8 cellular contexts compared by ENCODE assay signal in genomic region chr7:136086712-136087111, GRCh38.
DNase-seq lines count a peak whose midpoint lies in the region; ATAC-seq lines count a peak whose summit lies in the region.

No MANE protein-coding gene starts in this region.

- H3K4me3 Mint-ChIP-seq in activated naive CD4-positive, alpha-beta T cell treated with anti-CD3 and anti-CD28 coated beads for 36 hours, result no peak overlapping the region
- no peak overlapping the region for H3K4me3 Mint-ChIP-seq in activated naive CD4-positive, alpha-beta T cell treated with anti-CD3 and anti-CD28 coated beads, Interleukin-2, amount 10 ng/mL, durations not matched to agents 7 days and 5 days
- H3K4me3 Mint-ChIP-seq in stimulated activated naive CD8-positive, alpha-beta T cell treated with anti-CD3 and anti-CD28 coated beads, Interleukin-15, amount 100 ng/mL, for 72 hours, result peak overlapping the region in 1 of 2 donors; percentile 42
- H3K4me3 Mint-ChIP-seq in activated T-helper 1 cell treated with anti-CD3 and anti-CD28 coated beads, Interleukin-12 subunit alpha, Interleukin-12 subunit beta, Interleukin-2, Interleukin-4 antibody, amounts not matched to agents 30 ng/mL and 10 ng/mL and 1 ng/mL, durations not matched to agents 14 hours and 24 hours and 36 hours, result no peak overlapping the region

- ATAC-seq in HG02763 (IDR thresholded peaks at IDR 0.05; ENCODE audit: unreplicated experiment), result peak; percentile 75
- peak; percentile 46 for ATAC-seq in left colon
- peak; percentile 84 for ATAC-seq in stimulated activated naive CD8-positive, alpha-beta T cell treated with anti-CD3 and anti-CD28 coated beads, Interleukin-15, amount 100 ng/mL, for 72 hours

- H3K9me3 Mint-ChIP-seq in activated naive CD4-positive, alpha-beta T cell treated with anti-CD3 and anti-CD28 coated beads for 36 hours, result no peaks in the 10 kb centered on the region
- H3K9me3 Mint-ChIP-seq in activated naive CD4-positive, alpha-beta T cell treated with anti-CD3 and anti-CD28 coated beads, Interleukin-2, amount 10 ng/mL, durations not matched to agents 7 days and 5 days, result peaks cover 5% of the 10 kb centered on the region
- H3K9me3 Mint-ChIP-seq in stimulated activated naive CD8-positive, alpha-beta T cell treated with anti-CD3 and anti-CD28 coated beads, Interleukin-15, amount 100 ng/mL, for 72 hours, result peaks cover 0 to 8% of the 10 kb centered on the region in 2 donors
- no peaks in the 10 kb centered on the region for H3K9me3 Mint-ChIP-seq in activated T-helper 1 cell treated with anti-CD3 and anti-CD28 coated beads, Interleukin-12 subunit alpha, Interleukin-12 subunit beta, Interleukin-2, Interleukin-4 antibody, amounts not matched to agents 30 ng/mL and 10 ng/mL and 1 ng/mL, durations not matched to agents 14 hours and 24 hours and 36 hours

- H3K36me3 Mint-ChIP-seq in activated naive CD4-positive, alpha-beta T cell treated with anti-CD3 and anti-CD28 coated beads for 36 hours (ENCODE audit: low read depth), result no peaks in the 10 kb centered on the region
- H3K36me3 Mint-ChIP-seq in activated naive CD4-positive, alpha-beta T cell treated with anti-CD3 and anti-CD28 coated beads, Interleukin-2, amount 10 ng/mL, durations not matched to agents 7 days and 5 days, result no peaks in the 10 kb centered on the region
- H3K36me3 Mint-ChIP-seq in activated T-helper 1 cell treated with anti-CD3 and anti-CD28 coated beads, Interleukin-12 subunit alpha, Interleukin-12 subunit beta, Interleukin-2, Interleukin-4 antibody, amounts not matched to agents 30 ng/mL and 10 ng/mL and 1 ng/mL, durations not matched to agents 14 hours and 24 hours and 36 hours (ENCODE audit: low read depth), result no peaks in the 10 kb centered on the region

- peak; percentile 24 for DNase-seq in activated naive CD4-positive, alpha-beta T cell treated with anti-CD3 and anti-CD28 coated beads for 36 hours
- no peak for DNase-seq in activated naive CD4-positive, alpha-beta T cell treated with anti-CD3 and anti-CD28 coated beads, Interleukin-2, amount 10 ng/mL, durations not matched to agents 7 days and 5 days
- DNase-seq in NCI-H524 (lab: John Stamatoyannopoulos, UW) (peak; percentile 45 to 52), cerebellar cortex (ENCODE audit: low spot score) (peak; percentile 95), left colon (no peak)
- DNase-seq in stimulated activated naive CD8-positive, alpha-beta T cell treated with anti-CD3 and anti-CD28 coated beads, Interleukin-15, amount 100 ng/mL, for 72 hours, result no peak
- DNase-seq in activated T-helper 1 cell treated with anti-CD3 and anti-CD28 coated beads, Interleukin-12 subunit alpha, Interleukin-12 subunit beta, Interleukin-2, Interleukin-4 antibody, amounts not matched to agents 30 ng/mL and 10 ng/mL and 1 ng/mL, durations not matched to agents 14 hours and 24 hours and 36 hours (ENCODE audit: low spot score), result no peak

- no peak overlapping the region for H3K27ac Mint-ChIP-seq in activated naive CD4-positive, alpha-beta T cell treated with anti-CD3 and anti-CD28 coated beads for 36 hours
- no peak overlapping the region for H3K27ac Mint-ChIP-seq in activated naive CD4-positive, alpha-beta T cell treated with anti-CD3 and anti-CD28 coated beads, Interleukin-2, amount 10 ng/mL, durations not matched to agents 7 days and 5 days
- H3K27ac Mint-ChIP-seq in stimulated activated naive CD8-positive, alpha-beta T cell treated with anti-CD3 and anti-CD28 coated beads, Interleukin-15, amount 100 ng/mL, for 72 hours, result no peak overlapping the region
- H3K27ac Mint-ChIP-seq in activated T-helper 1 cell treated with anti-CD3 and anti-CD28 coated beads, Interleukin-12 subunit alpha, Interleukin-12 subunit beta, Interleukin-2, Interleukin-4 antibody, amounts not matched to agents 30 ng/mL and 10 ng/mL and 1 ng/mL, durations not matched to agents 14 hours and 24 hours and 36 hours, result no peak overlapping the region

- intact Hi-C loops in activated naive CD4-positive, alpha-beta T cell treated with anti-CD3 and anti-CD28 coated beads for 36 hours (cut with micrococcal nuclease), result no loop called here
- intact Hi-C loops in left colon (cut with DNase I, micrococcal nuclease), result no loop called here
- intact Hi-C loops in activated T-helper 1 cell treated with anti-CD3 and anti-CD28 coated beads, Interleukin-12 subunit alpha, Interleukin-12 subunit beta, Interleukin-2, Interleukin-4 antibody, amounts not matched to agents 30 ng/mL and 10 ng/mL and 1 ng/mL, durations not matched to agents 14 hours and 24 hours and 36 hours (cut with micrococcal nuclease), result no loop called here

- CTCF ChIA-PET in activated naive CD4-positive, alpha-beta T cell treated with anti-CD3 and anti-CD28 coated beads for 36 hours (lab: Charles Lee), result no interaction called here
- CTCF ChIA-PET in activated naive CD4-positive, alpha-beta T cell treated with anti-CD3 and anti-CD28 coated beads, Interleukin-2, amount 10 ng/mL, durations not matched to agents 7 days and 5 days (lab: Charles Lee), result no interaction called here

- peaks cover 4% of the 10 kb centered on the region for H3K27me3 Mint-ChIP-seq in activated naive CD4-positive, alpha-beta T cell treated with anti-CD3 and anti-CD28 coated beads for 36 hours (ENCODE audit: low read depth)
- peaks cover 5% of the 10 kb centered on the region for H3K27me3 Mint-ChIP-seq in activated naive CD4-positive, alpha-beta T cell treated with anti-CD3 and anti-CD28 coated beads, Interleukin-2, amount 10 ng/mL, durations not matched to agents 7 days and 5 days
- H3K27me3 Mint-ChIP-seq in stimulated activated naive CD8-positive, alpha-beta T cell treated with anti-CD3 and anti-CD28 coated beads, Interleukin-15, amount 100 ng/mL, for 72 hours, result no peaks in the 10 kb centered on the region
- H3K27me3 Mint-ChIP-seq in activated T-helper 1 cell treated with anti-CD3 and anti-CD28 coated beads, Interleukin-12 subunit alpha, Interleukin-12 subunit beta, Interleukin-2, Interleukin-4 antibody, amounts not matched to agents 30 ng/mL and 10 ng/mL and 1 ng/mL, durations not matched to agents 14 hours and 24 hours and 36 hours (ENCODE audit: insufficient read depth), result no peaks in the 10 kb centered on the region

- H3K4me1 Mint-ChIP-seq in activated naive CD4-positive, alpha-beta T cell treated with anti-CD3 and anti-CD28 coated beads for 36 hours (ENCODE audit: low read depth), result no peaks in the 10 kb centered on the region
- no peaks in the 10 kb centered on the region for H3K4me1 Mint-ChIP-seq in activated naive CD4-positive, alpha-beta T cell treated with anti-CD3 and anti-CD28 coated beads, Interleukin-2, amount 10 ng/mL, durations not matched to agents 7 days and 5 days
- peaks cover 6% of the 10 kb centered on the region for H3K4me1 Mint-ChIP-seq in stimulated activated naive CD8-positive, alpha-beta T cell treated with anti-CD3 and anti-CD28 coated beads, Interleukin-15, amount 100 ng/mL, for 72 hours
- no peaks in the 10 kb centered on the region for H3K4me1 Mint-ChIP-seq in activated T-helper 1 cell treated with anti-CD3 and anti-CD28 coated beads, Interleukin-12 subunit alpha, Interleukin-12 subunit beta, Interleukin-2, Interleukin-4 antibody, amounts not matched to agents 30 ng/mL and 10 ng/mL and 1 ng/mL, durations not matched to agents 14 hours and 24 hours and 36 hours (ENCODE audit: low read depth)

Comparison
In these comparisons a context has a peak if more than half of its experiments do, and no peak if none do; other contexts are left out.
1. DNase-seq: peak in activated naive CD4-positive, alpha-beta T cell treated with anti-CD3 and anti-CD28 coated beads for 36 hours (single experiment), NCI-H524 (2 of 2) and cerebellar cortex (single experiment); none in activated naive CD4-positive, alpha-beta T cell treated with anti-CD3 and anti-CD28 coated beads, Interleukin-2, amount 10 ng/mL, durations not matched to agents 7 days and 5 days (single experiment), left colon (0 of 2), stimulated activated naive CD8-positive, alpha-beta T cell treated with anti-CD3 and anti-CD28 coated beads, Interleukin-15, amount 100 ng/mL, for 72 hours (0 of 2) and activated T-helper 1 cell treated with anti-CD3 and anti-CD28 coated beads, Interleukin-12 subunit alpha, Interleukin-12 subunit beta, Interleukin-2, Interleukin-4 antibody, amounts not matched to agents 30 ng/mL and 10 ng/mL and 1 ng/mL, durations not matched to agents 14 hours and 24 hours and 36 hours (single experiment).
2. Peak in every context shown above with its lines, with median percentiles within 50 percentile points of each other: ATAC-seq.